20 cellular contexts compared by ENCODE assay signal in the genomic region with DNA sequence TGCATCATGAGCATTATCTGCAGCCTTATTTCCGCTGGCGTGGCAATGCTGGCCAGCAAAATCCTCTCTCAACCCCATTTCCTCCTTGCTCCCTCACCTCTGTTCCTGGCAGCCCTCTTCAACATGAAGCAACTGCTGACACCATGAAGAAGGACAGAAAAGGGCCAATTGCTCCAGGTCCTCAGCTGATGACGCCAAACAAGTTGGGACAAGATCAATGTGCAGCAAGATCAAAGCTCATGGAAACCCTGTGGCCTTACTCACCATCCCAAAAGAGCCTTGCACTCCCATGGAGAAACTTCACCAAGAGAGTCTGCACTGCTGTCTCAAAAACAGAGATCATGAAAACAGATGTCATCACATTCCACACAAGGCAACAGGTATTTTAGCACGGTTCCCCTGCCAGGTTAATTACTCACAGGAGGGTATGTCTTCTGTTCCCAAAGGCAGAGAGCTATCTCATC. TPM values are rescaled to one million over a fixed set of nuclear protein-coding genes. Genes with fewer than 3 reads are reported as not detected.
A peak's percentile ranks its signal among the peaks of the same experiment; 100 is the strongest.
DNase-seq lines count a peak whose midpoint lies in the region; ATAC-seq and TF ChIP-seq lines count a peak whose summit lies in the region.
"Had no signal": no experiment of that assay in that cellular context is flagged by ENCODE, and none has a peak within 500 bp of the region (broad histone marks: within the 10 kb centered on the region; RNA-seq: fewer than 3 reads in every experiment).

No MANE protein-coding gene starts in this region.

- peak overlapping the region; percentile 70 for H3K27ac Mint-ChIP-seq in dendritic cell treated with granulocyte-macrophage colony-stimulating factor and Interleukin-4, amounts not matched to agents 40 ng/mL and 50 ng/mL, for 4 days
- no peak overlapping the region for H3K27ac Mint-ChIP-seq in type B pancreatic cell
- H3K27ac Mint-ChIP-seq: nephron progenitor cell had no signal

- no peak for DNase-seq in Right ventricle myocardium superior
- no peak for DNase-seq in left ventricle myocardium superior
- DNase-seq in kidney tubule cell (ENCODE audit: low spot score): peak; percentile 60
- peak; percentile 2 for DNase-seq in type B pancreatic cell (ENCODE audit: extremely low spot score, unreplicated experiment)
- no peak for DNase-seq in NCI-H1048 (lab: John Stamatoyannopoulos, UW)
- DNase-seq: activated naive CD4-positive, alpha-beta T cell treated with anti-CD3 and anti-CD28 coated beads, Interleukin-2, amount 50 U/mL, for 16 hours; cerebellar nuclear complex; effector memory CD4-positive, alpha-beta T cell; left colon; midbrain; NCI-H1694 treated with DMSO at 0.1 percent for 48 hours; NCI-H345; NCI-H82; nephron progenitor cell; sigmoid colon had no signal

- peaks cover 61% of the 10 kb centered on the region for H3K4me1 Mint-ChIP-seq in dendritic cell treated with granulocyte-macrophage colony-stimulating factor and Interleukin-4, amounts not matched to agents 40 ng/mL and 50 ng/mL, for 4 days (ENCODE audit: low read depth)
- H3K4me1 Mint-ChIP-seq in type B pancreatic cell (ENCODE audit: unreplicated experiment): peaks cover 5% of the 10 kb centered on the region

- TF ChIP-seq CTCF in type B pancreatic cell (conservative IDR thresholded peaks at IDR 0.05): no peak

- H3K36me3 Mint-ChIP-seq in dendritic cell treated with granulocyte-macrophage colony-stimulating factor and Interleukin-4, amounts not matched to agents 40 ng/mL and 50 ng/mL, for 4 days (ENCODE audit: low read depth): peaks cover 44% of the 10 kb centered on the region
- H3K36me3 Mint-ChIP-seq in type B pancreatic cell: no peaks in the 10 kb centered on the region

- H3K4me3 Mint-ChIP-seq in dendritic cell treated with granulocyte-macrophage colony-stimulating factor and Interleukin-4, amounts not matched to agents 40 ng/mL and 50 ng/mL, for 4 days: no peak overlapping the region
- no peak overlapping the region for H3K4me3 Mint-ChIP-seq in type B pancreatic cell
- H3K4me3 Mint-ChIP-seq: activated T-helper 1 cell treated with anti-CD3 and anti-CD28 coated beads, Interleukin-12 subunit alpha, Interleukin-12 subunit beta, Interleukin-2, Interleukin-4 antibody, amounts not matched to agents 30 ng/mL and 10 ng/mL and 1 ng/mL, durations not matched to agents 14 hours and 24 hours and 36 hours; CD14-positive monocyte; nephron progenitor cell had no signal

- ATAC-seq in Right ventricle myocardium superior (ENCODE audit: poor library complexity) (peak; percentile 51), left ventricle myocardium superior (no peak), HG02938 (IDR thresholded peaks at IDR 0.05; ENCODE audit: unreplicated experiment) (no peak), GM21528 (IDR thresholded peaks at IDR 0.05; ENCODE audit: low FRiP score, unreplicated experiment) (no peak)
- ATAC-seq: left colon had no signal

- no peaks in the 10 kb centered on the region for H3K27me3 Mint-ChIP-seq in dendritic cell treated with granulocyte-macrophage colony-stimulating factor and Interleukin-4, amounts not matched to agents 40 ng/mL and 50 ng/mL, for 4 days
- peaks cover 18% of the 10 kb centered on the region for H3K27me3 Mint-ChIP-seq in type B pancreatic cell

- H3K9me3 Mint-ChIP-seq in dendritic cell treated with granulocyte-macrophage colony-stimulating factor and Interleukin-4, amounts not matched to agents 40 ng/mL and 50 ng/mL, for 4 days: no peaks in the 10 kb centered on the region
- H3K9me3 Mint-ChIP-seq in type B pancreatic cell: no peaks in the 10 kb centered on the region
- H3K9me3 Mint-ChIP-seq: activated T-helper 1 cell treated with anti-CD3 and anti-CD28 coated beads, Interleukin-12 subunit alpha, Interleukin-12 subunit beta, Interleukin-2, Interleukin-4 antibody, amounts not matched to agents 30 ng/mL and 10 ng/mL and 1 ng/mL, durations not matched to agents 14 hours and 24 hours and 36 hours had no signal

- intact Hi-C loops in Right ventricle myocardium superior (cut with DNase I): loop anchor here (10.0 kb wide), 2 partner anchors 55 to 115 kb away; no protein-coding TSS in a partner anchor
- intact Hi-C loops in left ventricle myocardium superior (cut with micrococcal nuclease): no loop called here
- intact Hi-C loops in dendritic cell treated with granulocyte-macrophage colony-stimulating factor and Interleukin-4, amounts not matched to agents 40 ng/mL and 50 ng/mL, for 4 days (cut with micrococcal nuclease): loop anchor here (10.0 kb wide), 1 partner anchor 95 kb away; a partner anchor contains a TSS

RNA-seq across cellular contexts. Expression of a gene that starts 7.4 kb away (rescaled TPM):
- total RNA-seq in Right ventricle myocardium superior (46.2 TPM), left ventricle myocardium superior (33.7 TPM), type B pancreatic cell (ENCODE audit: low replicate concordance) (4.1 and 4.8 TPM in 2 replicates)

Comparison
In these comparisons a context has a peak if more than half of its experiments do, and no peak if none do; other contexts are left out.
1. DNase-seq: peak in kidney tubule cell (single experiment) and type B pancreatic cell (single experiment); none in Right ventricle myocardium superior (single experiment), left ventricle myocardium superior (single experiment) and NCI-H1048 (single experiment).